In genomic region chr11:95014184-95014821, GRCh38 we compare ENCODE assay signal across 1 cellular context.
TF ChIP-seq lines count a peak whose summit lies in the region.

No MANE protein-coding gene starts in this region.

TF ChIP-seq in K562, 482 proteins besides CTCF, POLR2A, EP300 and RAD21:
- TF ChIP-seq ZNF830 (CRISPR knock-in tag; IDR thresholded peaks at IDR 0.05), result no peak
- TF ChIP-seq KLF6 (CRISPR knock-in tag; IDR thresholded peaks at IDR 0.05; ENCODE audit: borderline replicate concordance), result no peak
- no peak for TF ChIP-seq ZBTB12 (CRISPR knock-in tag; IDR thresholded peaks at IDR 0.05)
- TF ChIP-seq ZNF146 (CRISPR knock-in tag; IDR thresholded peaks at IDR 0.05; ENCODE audit: unreplicated experiment), result no peak
- TF ChIP-seq ZNF696 (CRISPR knock-in tag; conservative IDR thresholded peaks at IDR 0.05), result no peak
- no peak for TF ChIP-seq HMBOX1 (IDR thresholded peaks at IDR 0.05)
TF ChIP-seq in K562: peak in this region for 0.
